In the genomic region with DNA sequence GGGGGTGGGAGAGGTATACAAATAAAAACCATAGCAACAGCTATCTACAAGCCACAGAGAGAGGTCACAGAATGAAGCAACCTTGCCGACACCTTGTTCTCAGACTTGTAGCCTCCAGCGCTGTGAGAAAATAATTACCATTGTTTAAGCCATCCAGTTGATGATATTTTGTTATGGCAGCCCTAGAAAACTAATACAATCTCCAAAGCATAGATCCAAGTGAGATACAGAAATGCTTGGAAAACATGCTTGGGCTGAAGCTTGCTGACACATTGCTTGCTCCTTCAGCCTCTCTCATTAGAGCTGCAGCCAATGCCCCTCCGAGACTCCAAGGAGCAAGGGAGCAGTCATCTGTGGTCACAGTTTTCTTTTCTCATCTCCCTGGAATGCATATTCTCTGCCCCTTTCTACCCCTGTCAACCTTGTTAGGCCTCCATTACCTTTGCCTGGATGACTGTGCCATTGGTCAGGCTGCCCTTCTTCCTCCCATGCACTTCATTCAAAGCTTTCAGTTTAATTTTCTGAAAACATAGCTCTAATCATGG, we compare ENCODE assay signal across 30 cellular contexts.
DNase-seq lines count a peak whose midpoint lies in the region; ATAC-seq and TF ChIP-seq lines count a peak whose summit lies in the region.
"Had no signal": no experiment of that assay in that cellular context is flagged by ENCODE, and none has a peak within 500 bp of the region (broad histone marks: within the 10 kb centered on the region; RNA-seq: fewer than 3 reads in every experiment).

No MANE protein-coding gene starts in this region.

- H3K23ac ChIP-seq in IMR-90 (ENCODE audit: low read depth, low read length), result no peak overlapping the region

- no peak for TF ChIP-seq POLR2A in IMR-90 (IDR thresholded peaks at IDR 0.05; ENCODE audit: low read depth, low read length)

- H4K91ac ChIP-seq in IMR-90 (ENCODE audit: insufficient read depth, low read depth, low read length), result no peak overlapping the region

- BruUV-seq in IMR-90 (replicated peaks; lab: Mats Ljungman, UMichigan), result no TSS peak

- no peaks in the 10 kb centered on the region for H3K36me3 ChIP-seq in IMR-90 (ENCODE audit: control insufficient read depth, insufficient read depth, low read length)
- H3K36me3 ChIP-seq in osteoblast (ENCODE audit: insufficient read depth, low read length), result no peaks in the 10 kb centered on the region
- H3K36me3 ChIP-seq: BLaER1 treated with 17β-estradiol and CSF1 and Interleukin-3, amounts not matched to agents 10 nM and 100 nM; ovary; transverse colon had no signal

- no peak overlapping the region for H2BK15ac ChIP-seq in IMR-90 (ENCODE audit: low read depth, low read length)

- intact Hi-C loops in IMR-90 (cut with micrococcal nuclease), result loop anchor here (10.0 kb wide), 1 partner anchor 554 kb away; no protein-coding TSS in a partner anchor
- intact Hi-C loops in Right ventricle myocardium inferior (cut with DNase I), result no loop called here

- H3K27ac ChIP-seq in IMR-90 (ENCODE audit: insufficient read depth, low read length), result no peak overlapping the region
- no peak overlapping the region for H3K27ac ChIP-seq in osteoblast (ENCODE audit: low read depth, low read length)
- H3K27ac ChIP-seq: BLaER1 treated with 17β-estradiol and CSF1 and Interleukin-3, amounts not matched to agents 10 nM and 100 nM; dorsolateral prefrontal cortex; ovary; RWPE1; transverse colon had no signal

- H3K4ac ChIP-seq in IMR-90 (ENCODE audit: low read depth, low read length), result no peak overlapping the region

- H2BK20ac ChIP-seq in IMR-90 (ENCODE audit: low read depth, low read length), result no peak overlapping the region

- no peaks in the 10 kb centered on the region for H3K79me2 ChIP-seq in osteoblast (ENCODE audit: insufficient read depth, low read length)

- ATAC-seq in IMR-90 (ENCODE audit: low read depth) (no peak), Right ventricle myocardium inferior (no peak)
- ATAC-seq: activated T-cell treated with anti-CD3 and anti-CD28 coated beads, Interleukin-2, amount 50 U/mL, for 4 hours; GM23338; mucosa of descending colon; natural killer cell treated with Interleukin-12 subunit alpha and Interleukin-12 subunit beta and Interleukin-15 and Interleukin-18, amount 100 ng/mL, for 72 hours; T-helper 17 cell had no signal

- peaks cover 11% of the 10 kb centered on the region; the same call in 1 of the 2 replicates for H3K9me1 ChIP-seq in IMR-90 (ENCODE audit: insufficient read depth, low read length)

- no peak overlapping the region for H2AK5ac ChIP-seq in IMR-90 (ENCODE audit: low read depth, low read length)

- no peak overlapping the region for H4K5ac ChIP-seq in IMR-90 (ENCODE audit: low read depth, low read length)

- no peak overlapping the region for H3K4me3 ChIP-seq in IMR-90 (ENCODE audit: insufficient read depth, low read depth, low read length)
- no peak overlapping the region for H3K4me3 ChIP-seq in osteoblast (ENCODE audit: insufficient read depth, low read length)
- H3K4me3 ChIP-seq: BLaER1 treated with 17β-estradiol and CSF1 and Interleukin-3, amounts not matched to agents 10 nM and 100 nM; dorsolateral prefrontal cortex; GM23338; lung; mucosa of descending colon; ovary; transverse colon had no signal

- H2BK120ac ChIP-seq in IMR-90 (ENCODE audit: low read depth, low read length), result no peak overlapping the region

- POLR2A ChIA-PET in IMR-90 (lab: Charles Lee; ENCODE audit: unreplicated experiment), result no interaction called here

- H3K14ac ChIP-seq in IMR-90 (replicated peaks; ENCODE audit: low read depth, low read length), result no peak overlapping the region

- H3K4me2 ChIP-seq in IMR-90 (ENCODE audit: low read depth, low read length) (no peak overlapping the region), osteoblast (ENCODE audit: insufficient read depth, low read length) (no peak overlapping the region)
- H3K4me2 ChIP-seq: BLaER1 treated with 17β-estradiol and CSF1 and Interleukin-3, amounts not matched to agents 10 nM and 100 nM; GM23338 had no signal

- H4K20me1 ChIP-seq in IMR-90 (ENCODE audit: insufficient read depth, low read length), result no peaks in the 10 kb centered on the region
- H4K20me1 ChIP-seq in osteoblast (ENCODE audit: insufficient read depth, low read length), result no peaks in the 10 kb centered on the region
- H4K20me1 ChIP-seq: BLaER1 treated with 17β-estradiol and CSF1 and Interleukin-3, amounts not matched to agents 10 nM and 100 nM had no signal

- H3K4me1 ChIP-seq in IMR-90 (ENCODE audit: control insufficient read depth, insufficient read depth, low read length) (peaks cover 13% of the 10 kb centered on the region), osteoblast (ENCODE audit: insufficient read depth, low read length) (peaks cover 4% of the 10 kb centered on the region)
- H3K4me1 ChIP-seq: BLaER1 treated with 17β-estradiol and CSF1 and Interleukin-3, amounts not matched to agents 10 nM and 100 nM; Caco-2 had no signal

- H3K27me3 ChIP-seq in IMR-90 (ENCODE audit: control insufficient read depth, insufficient read depth, low read length) (no peaks in the 10 kb centered on the region), osteoblast (ENCODE audit: insufficient read depth, low read length) (no peaks in the 10 kb centered on the region)
- H3K27me3 ChIP-seq: BLaER1 treated with 17β-estradiol and CSF1 and Interleukin-3, amounts not matched to agents 10 nM and 100 nM; dorsolateral prefrontal cortex; ovary; transverse colon had no signal

- no CpG with 5 or more reads among the region's 3 CpGs for WGBS in IMR-90 (ENCODE audit: extremely low coverage in 2 of 2, insufficient read length in 1 of 2), 2 experiments

- no peak overlapping the region for H2BK5ac ChIP-seq in IMR-90 (ENCODE audit: low read depth, low read length, poor library complexity, severe bottlenecking)

- no peak for TF ChIP-seq RAD21 in IMR-90 (IDR thresholded peaks at IDR 0.05; ENCODE audit: low read length)

- H2AFZ ChIP-seq in IMR-90 (replicated peaks; ENCODE audit: low read length, poor library complexity) (peak overlapping the region; percentile 38), osteoblast (ENCODE audit: low read length) (no peak overlapping the region)
- H2AFZ ChIP-seq: GM23338 had no signal

- CTCF ChIA-PET in IMR-90 (lab: Yijun Ruan, JAX), result no interaction called here

- in situ Hi-C loops in IMR-90 (cut with MboI; ENCODE audit: low sequenced_read_pairs), result loop anchor here (25.0 kb wide), 1 partner anchor 404 kb away; the partner anchor contains the start of gene KLF4

- dilution Hi-C loops in IMR-90 (cut with HindIII; ENCODE audit: low sequenced_read_pairs, unreplicated experiment), result no loop called here

- H4K8ac ChIP-seq in IMR-90 (ENCODE audit: low read depth in 2 of 2, low read length in 2 of 2), result no peak overlapping the region

- DNase-seq in Daoy (ENCODE audit: low read depth) (peak; percentile 49), IMR-90 (peak; percentile 56), astrocyte of the hippocampus (ENCODE audit: low read depth, low spot score) (peak; percentile 34), osteoblast (ENCODE audit: insufficient read length, low spot score, missing footprints) (peak; percentile 35), superior temporal gyrus (ENCODE audit: extremely low spot score) (no peak), nucleus accumbens (lab: John Stamatoyannopoulos, UW) (no peak), pons (ENCODE audit: low spot score) (no peak), Right ventricle myocardium inferior (ENCODE audit: missing footprints) (no peak)
- DNase-seq: activated CD4-positive, alpha-beta T cell treated with anti-CD3 and anti-CD28 coated beads for 48 hours; activated gamma-delta T cell treated with Interleukin-2 at 50 U/mL for 16 hours; activated T-cell treated with anti-CD3 and anti-CD28 coated beads, Interleukin-2, amount 50 U/mL, for 4 hours; Caco-2; cerebellar nuclear complex; DND-41; dorsolateral prefrontal cortex; glutamatergic neuron; islet precursor cell; mucosa of descending colon; NCI-H1417 treated with DMSO at 0.1 percent for 48 hours; NCI-H2107; NCI-H446; NCI-H774; ovary; T-helper 17 cell; transverse colon had no signal

- H3K79me1 ChIP-seq in IMR-90 (ENCODE audit: low read depth in 1 of 2, low read length in 2 of 2), result no peaks in the 10 kb centered on the region

- TF ChIP-seq CTCF in IMR-90 (conservative IDR thresholded peaks at IDR 0.05; ENCODE audit: low read depth, low read length), result no peak
- no peak for TF ChIP-seq CTCF in osteoblast (IDR thresholded peaks at IDR 0.05; ENCODE audit: extremely low read depth, low read depth, low read length)

- no peaks in the 10 kb centered on the region for H3K9me3 ChIP-seq in IMR-90 (ENCODE audit: control insufficient read depth, insufficient read depth, low read length)
- H3K9me3 ChIP-seq in osteoblast (ENCODE audit: low read depth, low read length), result no peaks in the 10 kb centered on the region
- H3K9me3 ChIP-seq: Caco-2, mucosa of descending colon, ovary, transverse colon had no signal

- H3K9ac ChIP-seq in IMR-90 (ENCODE audit: low read depth, low read length), result no peak overlapping the region
- H3K9ac ChIP-seq: BLaER1 treated with 17β-estradiol and CSF1 and Interleukin-3, amounts not matched to agents 10 nM and 100 nM had no signal

- H3K18ac ChIP-seq in IMR-90 (ENCODE audit: low read depth, low read length), result no peak overlapping the region

- no peak overlapping the region for H3K56ac ChIP-seq in IMR-90 (ENCODE audit: extremely low read depth, insufficient read depth, low read length)

- H2AK9ac ChIP-seq in IMR-90 (replicated peaks; ENCODE audit: low read depth, low read length, poor library complexity), result no peak overlapping the region

TF ChIP-seq in IMR-90, 13 proteins besides CTCF, POLR2A, EP300 and RAD21 (continues in another document):
- TF ChIP-seq MXI1 (IDR thresholded peaks at IDR 0.05; ENCODE audit: borderline replicate concordance, low read depth, low read length) (no peak), CEBPB (IDR thresholded peaks at IDR 0.05; ENCODE audit: low read depth, low read length) (no peak), SMC3 (IDR thresholded peaks at IDR 0.05; ENCODE audit: low read depth, low read length) (no peak), RFX5 (IDR thresholded peaks at IDR 0.05; ENCODE audit: low read depth, low read length) (no peak), CHD1 (IDR thresholded peaks at IDR 0.05; ENCODE audit: low read depth, low read length) (no peak), BHLHE40 (IDR thresholded peaks at IDR 0.05; ENCODE audit: low read depth, low read length) (no peak), FOS (IDR thresholded peaks at IDR 0.05; ENCODE audit: low read depth, low read length) (no peak), MAZ (IDR thresholded peaks at IDR 0.05; ENCODE audit: borderline replicate concordance, low read depth, low read length) (no peak), NFE2L2 (IDR thresholded peaks at IDR 0.05; ENCODE audit: low read depth, low read length) (no peak)
- TF ChIP-seq, protein P1, sequence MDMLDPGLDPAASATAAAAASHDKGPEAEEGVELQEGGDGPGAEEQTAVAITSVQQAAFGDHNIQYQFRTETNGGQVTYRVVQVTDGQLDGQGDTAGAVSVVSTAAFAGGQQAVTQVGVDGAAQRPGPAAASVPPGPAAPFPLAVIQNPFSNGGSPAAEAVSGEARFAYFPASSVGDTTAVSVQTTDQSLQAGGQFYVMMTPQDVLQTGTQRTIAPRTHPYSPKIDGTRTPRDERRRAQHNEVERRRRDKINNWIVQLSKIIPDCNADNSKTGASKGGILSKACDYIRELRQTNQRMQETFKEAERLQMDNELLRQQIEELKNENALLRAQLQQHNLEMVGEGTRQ (IDR thresholded peaks at IDR 0.05; ENCODE audit: low read depth, low read length), result no peak

Comparison
In these comparisons a context has a peak if more than half of its experiments do, and no peak if none do; other contexts are left out.
1. DNase-seq: peak in Daoy (single experiment), IMR-90 (single experiment), astrocyte of the hippocampus (single experiment) and osteoblast (single experiment); none in superior temporal gyrus (single experiment), nucleus accumbens (0 of 56), pons (single experiment) and Right ventricle myocardium inferior (single experiment).